In genomic region chr5:134406390-134406789, GRCh38 we compare ENCODE assay signal across 1 cellular context.
TF ChIP-seq lines count a peak whose summit lies in the region.

No MANE protein-coding gene starts in this region.

TF ChIP-seq in GM23338, 12 proteins besides CTCF, POLR2A, EP300 and RAD21:
- TF ChIP-seq EZH2phosphoT487 (IDR thresholded peaks at IDR 0.05; ENCODE audit: unreplicated experiment) (no peak), POLR2AphosphoS5 (IDR thresholded peaks at IDR 0.05; ENCODE audit: low read depth) (no peak), STAT1 (IDR thresholded peaks at IDR 0.05; ENCODE audit: unreplicated experiment) (no peak), JUNB (IDR thresholded peaks at IDR 0.05; ENCODE audit: unreplicated experiment) (no peak), ZNF331 (CRISPR knock-in tag; IDR thresholded peaks at IDR 0.05; ENCODE audit: low read depth) (no peak), REST (IDR thresholded peaks at IDR 0.05; ENCODE audit: unreplicated experiment) (no peak), ETS1 (IDR thresholded peaks at IDR 0.05) (no peak)
